ENCODE assay signal across 24 cellular contexts in genomic region chr15:70516408-70517193, GRCh38.
"Had no signal": no experiment of that assay in that cellular context is flagged by ENCODE, and none has a peak within 500 bp of the region (broad histone marks: within the 10 kb centered on the region; RNA-seq: fewer than 3 reads in every experiment).

No MANE protein-coding gene starts in this region.

- H3K4me1 Mint-ChIP-seq: activated CD4-positive, alpha-beta memory T cell treated with anti-CD3 and anti-CD28 coated beads, Interleukin-2, amount 10 ng/mL, durations not matched to agents 7 days and 5 days had no signal

- H3K9me3 Mint-ChIP-seq: activated CD4-positive, alpha-beta memory T cell treated with anti-CD3 and anti-CD28 coated beads, Interleukin-2, amount 10 ng/mL, durations not matched to agents 7 days and 5 days; memory B cell; neural crest cell had no signal

- DNase-seq: activated CD4-positive, alpha-beta memory T cell treated with anti-CD3 and anti-CD28 coated beads, Interleukin-2, amount 10 ng/mL, durations not matched to agents 7 days and 5 days; activated CD4-positive, alpha-beta T cell treated with anti-CD3 and anti-CD28 coated beads for 48 hours; activated CD4-positive, CD25-positive, alpha-beta regulatory T cell; activated CD8-positive, alpha-beta memory T cell treated with anti-CD3 and anti-CD28 coated beads, Interleukin-2, amount 10 ng/mL, durations not matched to agents 7 days and 5 days; activated naive CD4-positive, alpha-beta T cell; body of pancreas; central memory CD4-positive, alpha-beta T cell; colonic mucosa; erythroblast; heart left ventricle; kidney glomerular epithelial cell; left ventricle myocardium superior; naive B cell; stimulated activated naive CD8-positive, alpha-beta T cell treated with anti-CD3 and anti-CD28 coated beads, Interleukin-15, Interleukin-2, amounts not matched to agents 100 U/mL and 50 U/mL, for 24 hours; substantia nigra; uterus had no signal

- H3K4me1 ChIP-seq: body of pancreas, colonic mucosa, gastroesophageal sphincter, heart left ventricle, prostate gland, right atrium auricular region, tibial nerve, uterus had no signal

- H3K27me3 ChIP-seq: body of pancreas, colonic mucosa, right atrium auricular region, tibial nerve, uterus had no signal

- H3K36me3 Mint-ChIP-seq: memory B cell, naive B cell had no signal

- H3K4me3 Mint-ChIP-seq: activated CD4-positive, alpha-beta memory T cell treated with anti-CD3 and anti-CD28 coated beads, Interleukin-2, amount 10 ng/mL, durations not matched to agents 7 days and 5 days; activated CD8-positive, alpha-beta memory T cell treated with anti-CD3 and anti-CD28 coated beads, Interleukin-2, amount 10 ng/mL, durations not matched to agents 7 days and 5 days; memory B cell; neural crest cell had no signal

- H3K36me3 ChIP-seq: colonic mucosa, gastroesophageal sphincter, heart left ventricle, prostate gland, right atrium auricular region, tibial nerve, uterus had no signal

- H3K4me3 ChIP-seq: body of pancreas, colonic mucosa, gastroesophageal sphincter, heart left ventricle, mucosa of descending colon, prostate gland, right atrium auricular region, tibial nerve, uterus had no signal

- FAIRE-seq: TTC549 had no signal

- H3K27ac ChIP-seq: body of pancreas, colonic mucosa, gastroesophageal sphincter, heart left ventricle, prostate gland, right atrium auricular region, tibial nerve, uterus had no signal

- ATAC-seq: activated CD8-positive, alpha-beta memory T cell treated with anti-CD3 and anti-CD28 coated beads, Interleukin-2, amount 10 ng/mL, durations not matched to agents 7 days and 5 days; body of pancreas; gastroesophageal sphincter; heart left ventricle; left ventricle myocardium superior; stimulated activated naive CD8-positive, alpha-beta T cell treated with anti-CD3 and anti-CD28 coated beads, Interleukin-15, Interleukin-2, amounts not matched to agents 100 U/mL and 50 U/mL, for 24 hours had no signal

- H3K27ac Mint-ChIP-seq: activated CD4-positive, alpha-beta memory T cell treated with anti-CD3 and anti-CD28 coated beads, Interleukin-2, amount 10 ng/mL, durations not matched to agents 7 days and 5 days; activated CD8-positive, alpha-beta memory T cell treated with anti-CD3 and anti-CD28 coated beads, Interleukin-2, amount 10 ng/mL, durations not matched to agents 7 days and 5 days; memory B cell had no signal

- H3K9me3 ChIP-seq: body of pancreas, colonic mucosa, mucosa of descending colon, prostate gland, uterus had no signal
